ENCODE assay signal across 8 cellular contexts in genomic region chr1:65420590-65421340, GRCh38. TPM values are rescaled to one million over a fixed set of nuclear protein-coding genes. Genes with fewer than 3 reads are reported as not detected.
A peak's percentile ranks its signal among the peaks of the same experiment; 100 is the strongest.
DNase-seq lines count a peak whose midpoint lies in the region; ATAC-seq and TF ChIP-seq lines count a peak whose summit lies in the region.

TSS of gene LEPR (plus strand) at chr1:65420668. CDS start at chr1:65565566, 144,898 bp downstream.
TSS of gene LEPROT (plus strand) at chr1:65420668. CDS start at chr1:65420725, 57 bp downstream.

- TF ChIP-seq POLR2A in sigmoid colon (IDR thresholded peaks at IDR 0.05) = peak; percentile 61 to 72

- H3K27ac ChIP-seq in hepatocyte (peak within 1 kb of the TSS; percentile 99), sigmoid colon (peak within 1 kb of the TSS; percentile 96 to 99 (median 98))

- TF ChIP-seq CTCF in GM10266 (IDR thresholded peaks at IDR 0.05; ENCODE audit: control insufficient read depth, insufficient read depth, low read depth, missing control alignments) (no peak), hepatocyte (IDR thresholded peaks at IDR 0.05; ENCODE audit: poor library complexity) (no peak), sigmoid colon (IDR thresholded peaks at IDR 0.05) (no peak)

- no peaks in the 10 kb centered on the region for H3K9me2 ChIP-seq in hepatocyte (replicated peaks; ENCODE audit: insufficient read depth)

- peak within 1 kb of the TSS; percentile 84 for H3K4me2 ChIP-seq in hepatocyte

- H3K4me1 ChIP-seq in hepatocyte (ENCODE audit: insufficient read depth) (peaks cover 34% of the 10 kb centered on the region), sigmoid colon (peaks cover 0 to 37% (median 33%) of the 10 kb centered on the region in 4 donors)

- DNase-seq in GM10266 (ENCODE audit: extremely low spot score) (peak; percentile 10), LHCN-M2 (ENCODE audit: low read depth) (no peak), hepatocyte (ENCODE audit: low spot score) (no peak), sigmoid colon (peak; percentile 64), NCI-H524 treated with DMSO at 0.1 percent for 48 hours (lab: John Stamatoyannopoulos, UW) (no peak)
- DNase-seq in activated CD4-positive, alpha-beta memory T cell treated with anti-CD3 and anti-CD28 coated beads, Interleukin-2, amount 10 ng/mL, durations not matched to agents 7 days and 5 days = no peak
- no peak for DNase-seq in stimulated activated CD4-positive, alpha-beta T cell treated with anti-CD3 and anti-CD28 coated beads, Interleukin-4, amount 100 ng/mL, for 24 hours

- H3K4me3 ChIP-seq in hepatocyte (peak within 1 kb of the TSS; percentile 69), sigmoid colon (peak within 1 kb of the TSS; percentile 88 to 95 (median 92))

- TF ChIP-seq EP300 in sigmoid colon (IDR thresholded peaks at IDR 0.05) = no peak

- H3K27ac Mint-ChIP-seq in activated CD4-positive, alpha-beta memory T cell treated with anti-CD3 and anti-CD28 coated beads, Interleukin-2, amount 10 ng/mL, durations not matched to agents 7 days and 5 days = peak within 1 kb of the TSS; percentile 85

- H3K27me3 Mint-ChIP-seq in activated CD4-positive, alpha-beta memory T cell treated with anti-CD3 and anti-CD28 coated beads, Interleukin-2, amount 10 ng/mL, durations not matched to agents 7 days and 5 days = no peaks in the 10 kb centered on the region

- no peak within 1 kb of the TSS for H3K4me3 Mint-ChIP-seq in activated CD4-positive, alpha-beta memory T cell treated with anti-CD3 and anti-CD28 coated beads, Interleukin-2, amount 10 ng/mL, durations not matched to agents 7 days and 5 days

- H3K36me3 ChIP-seq in hepatocyte (replicated peaks; ENCODE audit: insufficient read depth, low read depth) = no peaks in the 10 kb centered on the region
- peaks cover 0 to 8% (median 3%) of the 10 kb centered on the region in 4 donors for H3K36me3 ChIP-seq in sigmoid colon

- H3K4me1 Mint-ChIP-seq in activated CD4-positive, alpha-beta memory T cell treated with anti-CD3 and anti-CD28 coated beads, Interleukin-2, amount 10 ng/mL, durations not matched to agents 7 days and 5 days = peaks cover 32% of the 10 kb centered on the region

- CTCF ChIA-PET in activated CD4-positive, alpha-beta memory T cell treated with anti-CD3 and anti-CD28 coated beads, Interleukin-2, amount 10 ng/mL, durations not matched to agents 7 days and 5 days (lab: Charles Lee) = interaction anchor here (0.7 to 3.1 kb wide), 16 partner anchors 8 to 212 kb away, joined by 3 to 16 read pairs (median 6); no protein-coding TSS in a partner anchor

- H3K36me3 Mint-ChIP-seq in activated CD4-positive, alpha-beta memory T cell treated with anti-CD3 and anti-CD28 coated beads, Interleukin-2, amount 10 ng/mL, durations not matched to agents 7 days and 5 days (ENCODE audit: low read depth) = peaks cover 18% of the 10 kb centered on the region

- intact Hi-C loops in sigmoid colon (cut with DNase I) = loop anchor here (5.0 kb wide), 2 partner anchors 273 to 353 kb away; partner anchors contain the start of gene AK4

- peaks cover 18% of the 10 kb centered on the region for H4K20me1 ChIP-seq in hepatocyte (ENCODE audit: insufficient read depth, poor library complexity, severe bottlenecking)

- H3K27me3 ChIP-seq in hepatocyte (no peaks in the 10 kb centered on the region), sigmoid colon (no peaks in the 10 kb centered on the region)

- WGBS in hepatocyte (ENCODE audit: low lambda C conversion rate, missing lambda C conversion rate) = under 1% methylated on average over 46 of the region's 60 CpGs
- WGBS in sigmoid colon, 2 donors = 0 to 1% methylated on average over 60 of the region's 60 CpGs

- POLR2A ChIA-PET in activated CD4-positive, alpha-beta memory T cell treated with anti-CD3 and anti-CD28 coated beads, Interleukin-2, amount 10 ng/mL, durations not matched to agents 7 days and 5 days (lab: Charles Lee) = interaction anchor here (0.6 to 4.3 kb wide), 11 partner anchors 9 to 915 kb away, joined by 3 to 33 read pairs (median 4); partner anchors contain the start of gene DNAJC6

- peaks cover 45% of the 10 kb centered on the region for H3K79me2 ChIP-seq in hepatocyte

- H3K9me3 ChIP-seq in hepatocyte (ENCODE audit: low read depth) = no peaks in the 10 kb centered on the region
- no peaks in the 10 kb centered on the region for H3K9me3 ChIP-seq in sigmoid colon

- H2AFZ ChIP-seq in hepatocyte = peak within 1 kb of the TSS; percentile 77

- H3K9me3 Mint-ChIP-seq in activated CD4-positive, alpha-beta memory T cell treated with anti-CD3 and anti-CD28 coated beads, Interleukin-2, amount 10 ng/mL, durations not matched to agents 7 days and 5 days = no peaks in the 10 kb centered on the region

- ATAC-seq in GM21717 (IDR thresholded peaks at IDR 0.05; ENCODE audit: unreplicated experiment) = peak; percentile 57

RNA-seq across cellular contexts. Expression of gene LEPR, which starts in this region (rescaled TPM):
- total RNA-seq in LHCN-M2 (2014; rRNA removed) (20.2 and 20.7 TPM in 2 replicates), hepatocyte (6.1 and 6.4 TPM in 2 replicates), sigmoid colon (10 to 100 TPM in 2 of 4 donors, 1 to 10 TPM in 2; 5.3 to 24.7 (median 9.9) TPM)
- 6.1 TPM for polyA plus RNA-seq in LHCN-M2 (2012)
- 1 to 10 TPM; 3.7 to 4.2 TPM for total RNA-seq in activated CD4-positive, alpha-beta memory T cell treated with anti-CD3 and anti-CD28 coated beads, Interleukin-2, amount 10 ng/mL, durations not matched to agents 7 days and 5 days
- polyA plus RNA-seq in hepatocyte (1.3 and 4.1 TPM in 2 replicates), sigmoid colon (1 to 10 TPM in 1 of 3 donors, under 1 TPM in 2; 0.46 to 2.6 (median 0.60) TPM)

RNA-seq across cellular contexts. Expression of gene LEPROT, which starts in this region (rescaled TPM):
- total RNA-seq in LHCN-M2 (2014; rRNA removed) = 37.6 and 58.8 TPM in 2 replicates
- polyA plus RNA-seq in LHCN-M2 (2012) = 53.1 TPM
- total RNA-seq in activated CD4-positive, alpha-beta memory T cell treated with anti-CD3 and anti-CD28 coated beads, Interleukin-2, amount 10 ng/mL, durations not matched to agents 7 days and 5 days = 10 to 100 TPM; 29.2 to 31.3 TPM
- 91.6 and 97.0 TPM in 2 replicates for total RNA-seq in hepatocyte
- 77.5 and 89.9 TPM in 2 replicates for polyA plus RNA-seq in hepatocyte
- 10 to 100 TPM; 48.2 to 67.8 (median 57.0) TPM for total RNA-seq in sigmoid colon
- polyA plus RNA-seq in sigmoid colon = 10 to 100 TPM; 14.3 to 29.8 (median 15.6) TPM

Comparison
In these comparisons a context has a peak if more than half of its experiments do, and no peak if none do; other contexts are left out.
1. DNase-seq: peak in GM10266 (single experiment) and sigmoid colon (single experiment); none in LHCN-M2 (single experiment), activated CD4-positive, alpha-beta memory T cell treated with anti-CD3 and anti-CD28 coated beads, Interleukin-2, amount 10 ng/mL, durations not matched to agents 7 days and 5 days (single experiment), hepatocyte (single experiment), NCI-H524 treated with DMSO at 0.1 percent for 48 hours (single experiment) and stimulated activated CD4-positive, alpha-beta T cell treated with anti-CD3 and anti-CD28 coated beads, Interleukin-4, amount 100 ng/mL, for 24 hours (single experiment).